8 cellular contexts compared by ENCODE assay signal in the genomic region with DNA sequence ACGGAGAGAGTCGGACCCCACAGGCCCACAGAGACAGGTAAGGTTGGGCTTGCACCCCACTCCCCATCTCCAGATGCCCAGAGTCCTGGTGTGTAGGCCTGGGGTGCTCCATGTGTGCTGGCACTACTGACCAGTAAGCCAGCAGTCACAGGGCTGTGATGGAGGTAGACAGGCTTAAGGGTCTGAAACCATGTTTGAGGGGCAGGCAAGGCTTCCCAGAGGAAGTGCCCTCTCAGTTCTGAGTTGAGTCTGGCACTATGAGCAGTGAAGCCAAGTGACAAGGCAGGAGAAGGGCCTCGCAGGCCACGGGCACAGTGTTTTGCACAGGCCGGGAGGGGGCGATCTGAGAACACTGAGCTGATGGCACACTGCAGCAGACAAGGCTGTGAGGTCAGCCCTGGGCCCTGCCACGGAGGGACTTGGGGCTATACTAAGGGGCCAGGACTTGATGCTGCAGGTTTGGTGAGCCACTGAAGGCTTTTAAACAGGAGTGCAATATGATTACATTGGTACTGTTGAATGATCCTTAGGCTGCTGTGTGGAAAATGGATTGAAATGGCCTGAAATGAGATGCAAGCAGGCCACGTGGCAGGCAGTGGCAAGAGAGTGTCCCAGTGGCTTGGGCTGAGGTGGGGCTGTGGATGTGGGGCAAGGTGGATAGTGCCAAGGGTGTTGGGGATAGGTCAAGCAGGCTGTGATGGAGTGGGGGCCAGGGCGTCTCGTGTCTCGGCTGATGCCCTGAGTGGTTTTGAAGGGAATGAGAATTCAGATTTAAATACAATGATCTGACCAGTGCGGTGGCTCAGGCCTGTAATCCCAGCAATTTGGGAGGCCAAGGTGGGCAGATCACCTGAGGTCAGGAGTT. TPM values are rescaled to one million over a fixed set of nuclear protein-coding genes. Genes with fewer than 3 reads are reported as not detected.
DNase-seq lines count a peak whose midpoint lies in the region; ATAC-seq, FAIRE-seq and TF ChIP-seq lines count a peak whose summit lies in the region.

No MANE protein-coding gene starts in this region.

- dilution Hi-C loops in endothelial cell of umbilical vein (cut with MboI; ENCODE audit: extremely low pct_ligation_motif_present, low sequenced_read_pairs), result no loop called here

- peak; percentile 85 for DNase-seq in GM12865 (ENCODE audit: low read depth)
- peak; percentile 79 for DNase-seq in NOMO-1 treated with DMSO at 0.1 percent for 48 hours (lab: John Stamatoyannopoulos, UW; ENCODE audit: unreplicated experiment)
- DNase-seq in activated CD8-positive, alpha-beta memory T cell treated with anti-CD3 and anti-CD28 coated beads, Interleukin-2, amount 50 U/mL, for 1 hour (ENCODE audit: extremely low read depth), result peak; percentile 26
- DNase-seq in endothelial cell of umbilical vein (ENCODE audit: low read depth, low spot score), result peak; percentile 48
- peak; percentile 80 for DNase-seq in myocyte (ENCODE audit: low read depth)
- DNase-seq in stimulated activated effector memory CD8-positive, alpha-beta T cell treated with anti-CD3 and anti-CD28 coated beads, Interleukin-12 subunit alpha, Interleukin-12 subunit beta, amount 100 ng/mL, for 72 hours (ENCODE audit: low spot score in 2 of 2), result peak; percentile 53 to 84
- DNase-seq in COR-L47 (lab: John Stamatoyannopoulos, UW), result no peak

- H3K4me3 Mint-ChIP-seq in stimulated activated effector memory CD8-positive, alpha-beta T cell treated with anti-CD3 and anti-CD28 coated beads, Interleukin-12 subunit alpha, Interleukin-12 subunit beta, amount 100 ng/mL, for 72 hours, result no peak overlapping the region

- H3K4me1 Mint-ChIP-seq in stimulated activated effector memory CD8-positive, alpha-beta T cell treated with anti-CD3 and anti-CD28 coated beads, Interleukin-12 subunit alpha, Interleukin-12 subunit beta, amount 100 ng/mL, for 72 hours, result peaks cover 18% of the 10 kb centered on the region

- POLR2A ChIA-PET in endothelial cell of umbilical vein (lab: Charles Lee), result no interaction called here

- H3K27ac Mint-ChIP-seq in stimulated activated effector memory CD8-positive, alpha-beta T cell treated with anti-CD3 and anti-CD28 coated beads, Interleukin-12 subunit alpha, Interleukin-12 subunit beta, amount 100 ng/mL, for 72 hours, result peak overlapping the region; percentile 48

- H4K20me1 ChIP-seq in endothelial cell of umbilical vein (replicated peaks; ENCODE audit: control insufficient read depth, extremely low read depth, insufficient read depth, low read length), result no peaks in the 10 kb centered on the region

- CTCF ChIA-PET in endothelial cell of umbilical vein (lab: Charles Lee), result interaction anchor here (0.6 to 4.0 kb wide), 29 partner anchors 9 to 409 kb away, joined by 3 to 49 read pairs (median 4); a partner anchor contains a TSS

- no peaks in the 10 kb centered on the region for H3K79me2 ChIP-seq in endothelial cell of umbilical vein (ENCODE audit: control insufficient read depth, insufficient read depth, low read length)

- H3K9me3 ChIP-seq in endothelial cell of umbilical vein (replicated peaks; ENCODE audit: control insufficient read depth, insufficient read depth, low read length), result no peaks in the 10 kb centered on the region

- peaks cover 4 to 6% of the 10 kb centered on the region in 2 experiments for H3K27me3 ChIP-seq in endothelial cell of umbilical vein (ENCODE audit: control insufficient read depth in 2 of 2, insufficient read depth in 2 of 2, low read length in 2 of 2)

- BruUV-seq in endothelial cell of umbilical vein (replicated peaks; lab: Mats Ljungman, UMichigan), result no TSS peak

- no peaks in the 10 kb centered on the region for H3K4me1 ChIP-seq in endothelial cell of umbilical vein (ENCODE audit: control insufficient read depth, extremely low read depth, insufficient read depth, low read length)

- no peaks in the 10 kb centered on the region for H3K36me3 ChIP-seq in endothelial cell of umbilical vein (ENCODE audit: control insufficient read depth in 2 of 2, extremely low read depth in 1 of 2, insufficient read depth in 2 of 2, low read length in 2 of 2)

- H3K9me3 Mint-ChIP-seq in stimulated activated effector memory CD8-positive, alpha-beta T cell treated with anti-CD3 and anti-CD28 coated beads, Interleukin-12 subunit alpha, Interleukin-12 subunit beta, amount 100 ng/mL, for 72 hours, result no peaks in the 10 kb centered on the region

- no peak overlapping the region for H3K4me3 ChIP-seq in GM12865 (ENCODE audit: low read depth, low read length)
- H3K4me3 ChIP-seq in endothelial cell of umbilical vein (replicated peaks in 1 of 3; ENCODE audit: insufficient read depth in 1 of 3, low read depth in 1 of 3, low read length in 3 of 3), result no peak overlapping the region

- no peak overlapping the region for H3K9ac ChIP-seq in endothelial cell of umbilical vein (replicated peaks; ENCODE audit: extremely low read depth, insufficient read depth, low read length)

- FAIRE-seq in endothelial cell of umbilical vein (lab: Jason Lieb, UNC), result peak; percentile 71

- no peak overlapping the region for H3K27ac ChIP-seq in endothelial cell of umbilical vein (ENCODE audit: insufficient read depth, low read depth, low read length)

- peak; percentile 75 for ATAC-seq in HG02885 (IDR thresholded peaks at IDR 0.05; ENCODE audit: poor library complexity, unreplicated experiment)
- peak; percentile 94 for ATAC-seq in stimulated activated effector memory CD8-positive, alpha-beta T cell treated with anti-CD3 and anti-CD28 coated beads, Interleukin-12 subunit alpha, Interleukin-12 subunit beta, amount 100 ng/mL, for 72 hours

- no peaks in the 10 kb centered on the region for H3K36me3 Mint-ChIP-seq in stimulated activated effector memory CD8-positive, alpha-beta T cell treated with anti-CD3 and anti-CD28 coated beads, Interleukin-12 subunit alpha, Interleukin-12 subunit beta, amount 100 ng/mL, for 72 hours

- H3K4me2 ChIP-seq in endothelial cell of umbilical vein (ENCODE audit: insufficient read depth, low read length), result no peak overlapping the region

- intact Hi-C loops in endothelial cell of umbilical vein (cut with micrococcal nuclease), result loop anchor here (1.0 kb wide), 3 partner anchors 71 to 243 kb away; no protein-coding TSS in a partner anchor

- TF ChIP-seq POLR2A in endothelial cell of umbilical vein (IDR thresholded peaks at IDR 0.05; ENCODE audit: low read depth, low read length), result no peak

- H3K9me1 ChIP-seq in endothelial cell of umbilical vein (replicated peaks; ENCODE audit: control insufficient read depth, extremely low read depth, insufficient read depth, low read length), result no peaks in the 10 kb centered on the region

- TF ChIP-seq CTCF in GM12865 (IDR thresholded peaks at IDR 0.05; ENCODE audit: insufficient read depth, low read depth, low read length, missing control alignments), result peak; percentile 95
- peak; percentile 58 to 76 for TF ChIP-seq CTCF in endothelial cell of umbilical vein (IDR thresholded peaks at IDR 0.05; ENCODE audit: extremely low read depth in 1 of 2, insufficient read depth in 1 of 2, low read depth in 1 of 2, low read length in 2 of 2)

- H2AFZ ChIP-seq in endothelial cell of umbilical vein (ENCODE audit: low read depth, low read length), result no peak overlapping the region

RNA-seq across cellular contexts. Expression of a gene that starts 20.3 kb away (rescaled TPM):
- total RNA-seq in endothelial cell of umbilical vein (0.12 TPM in 1 of 2 replicates, not detected in the other), myocyte (not detected in 2 replicates)
- polyA plus RNA-seq in endothelial cell of umbilical vein, result 0.06 TPM in 2 replicates
- polyA plus RNA-seq in endothelial cell of umbilical vein (2011; cell fraction: cytosol; rRNA removed), result 0.01 TPM in 2 replicates
- 0.10 and 0.14 TPM in 2 replicates for polyA plus RNA-seq in endothelial cell of umbilical vein (2011; cell fraction: nucleus; rRNA removed)
- polyA plus RNA-seq in endothelial cell of umbilical vein (2012), result 0.04 and 0.07 TPM in 2 replicates
- polyA minus RNA-seq in endothelial cell of umbilical vein, result 0.06 and 0.19 TPM in 2 replicates
- not detected for polyA minus RNA-seq in endothelial cell of umbilical vein (2011; cell fraction: cytosol; rRNA and poly(A)+ RNA removed)
- polyA minus RNA-seq in endothelial cell of umbilical vein (2011; cell fraction: nucleus; rRNA and poly(A)+ RNA removed), result 0.10 and 0.14 TPM in 2 replicates
- 0.01 TPM for polyA plus RNA-seq in myocyte (2012)

RNA-seq across cellular contexts. Expression of a gene that starts 34.3 kb away (rescaled TPM):
- total RNA-seq in endothelial cell of umbilical vein, result 34.3 and 37.7 TPM in 2 replicates
- polyA plus RNA-seq in endothelial cell of umbilical vein, result 120 and 131 TPM in 2 replicates
- 65.8 and 81.7 TPM in 2 replicates for polyA plus RNA-seq in endothelial cell of umbilical vein (2011; cell fraction: cytosol; rRNA removed)
- 22.2 and 25.2 TPM in 2 replicates for polyA plus RNA-seq in endothelial cell of umbilical vein (2011; cell fraction: nucleus; rRNA removed)
- 30.6 and 50.9 TPM in 2 replicates for polyA plus RNA-seq in endothelial cell of umbilical vein (2012)
- polyA minus RNA-seq in endothelial cell of umbilical vein, result 17.8 and 20.9 TPM in 2 replicates
- polyA minus RNA-seq in endothelial cell of umbilical vein (2011; cell fraction: cytosol; rRNA and poly(A)+ RNA removed), result 58.5 TPM
- polyA minus RNA-seq in endothelial cell of umbilical vein (2011; cell fraction: nucleus; rRNA and poly(A)+ RNA removed), result 5.5 and 6.8 TPM in 2 replicates
- 63.6 and 109 TPM in 2 replicates for total RNA-seq in myocyte
- 61.1 TPM for polyA plus RNA-seq in myocyte (2012)

RNA-seq across cellular contexts. Expression of a gene that starts 34.5 kb away (rescaled TPM):
- total RNA-seq in endothelial cell of umbilical vein (not detected in 2 replicates), myocyte (not detected in 2 replicates)
- polyA plus RNA-seq in endothelial cell of umbilical vein, result not detected in 2 replicates
- not detected in 2 replicates for polyA plus RNA-seq in endothelial cell of umbilical vein (2011; cell fraction: cytosol; rRNA removed)
- polyA plus RNA-seq in endothelial cell of umbilical vein (2011; cell fraction: nucleus; rRNA removed), result not detected in 2 replicates
- polyA plus RNA-seq in endothelial cell of umbilical vein (2012), result not detected in 2 replicates
- polyA minus RNA-seq in endothelial cell of umbilical vein, result not detected in 2 replicates
- not detected for polyA minus RNA-seq in endothelial cell of umbilical vein (2011; cell fraction: cytosol; rRNA and poly(A)+ RNA removed)
- not detected in 2 replicates for polyA minus RNA-seq in endothelial cell of umbilical vein (2011; cell fraction: nucleus; rRNA and poly(A)+ RNA removed)
- 0.03 TPM for polyA plus RNA-seq in myocyte (2012)

RNA-seq across cellular contexts. Expression of a gene that starts 45.1 kb away (rescaled TPM):
- not detected in 2 replicates for total RNA-seq in endothelial cell of umbilical vein
- not detected in 2 replicates for polyA plus RNA-seq in endothelial cell of umbilical vein
- polyA plus RNA-seq in endothelial cell of umbilical vein (2011; cell fraction: cytosol; rRNA removed), result not detected in 2 replicates
- polyA plus RNA-seq in endothelial cell of umbilical vein (2011; cell fraction: nucleus; rRNA removed), result not detected in 2 replicates
- polyA plus RNA-seq in endothelial cell of umbilical vein (2012), result not detected in 2 replicates
- polyA minus RNA-seq in endothelial cell of umbilical vein, result not detected in 2 replicates
- polyA minus RNA-seq in endothelial cell of umbilical vein (2011; cell fraction: cytosol; rRNA and poly(A)+ RNA removed), result not detected
- polyA minus RNA-seq in endothelial cell of umbilical vein (2011; cell fraction: nucleus; rRNA and poly(A)+ RNA removed), result not detected in 2 replicates
- 0.78 TPM in 1 of 2 replicates, not detected in the other for total RNA-seq in myocyte
- 0.55 TPM for polyA plus RNA-seq in myocyte (2012)
